ENCODE assay signal across 8 cellular contexts in the genomic region with DNA sequence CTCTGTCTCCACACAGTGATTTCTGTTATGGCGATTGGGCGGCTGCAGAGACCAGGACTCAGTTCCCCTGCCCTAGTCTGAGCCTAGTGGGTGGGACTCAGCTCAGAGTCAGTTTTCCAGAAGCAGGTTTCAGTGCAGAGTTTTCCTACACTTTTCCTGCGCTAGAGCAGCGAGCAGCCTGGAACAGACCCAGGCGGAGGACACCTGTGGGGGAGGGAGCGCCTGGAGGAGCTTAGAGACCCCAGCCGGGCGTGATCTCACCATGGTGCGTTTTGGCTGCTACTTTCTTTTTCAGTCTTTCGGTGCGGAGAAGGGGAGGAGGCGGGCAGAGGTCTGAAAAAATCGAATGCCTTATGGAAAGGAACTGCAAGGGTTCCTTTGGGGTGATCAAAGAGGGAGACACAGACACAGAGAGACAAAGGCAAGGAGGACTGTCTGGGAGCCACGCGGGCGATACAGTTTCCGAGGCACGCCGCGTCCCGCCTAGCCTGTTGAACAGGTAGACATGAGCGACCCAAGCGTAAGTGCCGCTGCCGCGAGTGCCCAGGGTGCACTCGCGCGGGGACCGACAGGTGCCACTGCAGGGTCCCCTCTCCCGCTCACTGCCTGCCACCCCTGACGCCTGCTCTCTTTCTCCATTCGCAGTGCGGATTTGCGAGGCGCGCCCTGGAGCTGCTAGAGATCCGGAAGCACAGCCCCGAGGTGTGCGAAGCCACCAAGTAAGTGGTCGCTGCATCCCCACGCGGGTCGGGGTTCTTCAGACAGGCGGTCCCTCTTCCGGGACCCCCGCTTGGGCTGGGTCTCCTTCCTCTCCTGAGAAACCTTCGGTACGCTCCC. TPM values are rescaled to one million over a fixed set of nuclear protein-coding genes. Genes with fewer than 3 reads are reported as not detected.
DNase-seq lines count a peak whose midpoint lies in the region; ATAC-seq, FAIRE-seq and TF ChIP-seq lines count a peak whose summit lies in the region.

Gene GUCY1A1, plus strand, starts transcription at position 148 of the 837 bp plus-strand sequence. CDS start 30,020 bp downstream, outside the sequence.

- H3K36me3 ChIP-seq in Karpas-422 (ENCODE audit: insufficient read depth, low read length) (peaks cover 3% of the 10 kb centered on the region; the same call in 1 of the 2 replicates), neutrophil (no peaks in the 10 kb centered on the region)

- H3K9me2 ChIP-seq in Karpas-422 (replicated peaks; ENCODE audit: insufficient read depth, low read length) = no peaks in the 10 kb centered on the region

- FAIRE-seq in RCC 7860 (lab: Jason Lieb, UNC) = no peak

- H3K4me2 ChIP-seq in Karpas-422 (ENCODE audit: low read depth, low read length, poor library complexity, severe bottlenecking) = peak within 1 kb of the TSS; percentile 34

- H4K20me1 ChIP-seq in Karpas-422 (ENCODE audit: insufficient read depth, low read depth, low read length) = no peaks in the 10 kb centered on the region

- H3K4me1 ChIP-seq in Karpas-422 (ENCODE audit: low read length) (peaks cover 52% of the 10 kb centered on the region), neutrophil (ENCODE audit: control insufficient read depth in 1 of 2, insufficient read depth in 1 of 2, low read depth in 1 of 2, low read length in 1 of 2) (peaks cover 14 to 15% of the 10 kb centered on the region in 2 experiments)

- no peak for TF ChIP-seq CTCF in neutrophil (IDR thresholded peaks at IDR 0.05)

- intact Hi-C loops in Right ventricle myocardium superior (cut with DNase I) = loop anchor here (5.0 to 10.0 kb wide), 2 partner anchors 115 to 122 kb away; no protein-coding TSS in a partner anchor

- H3K9me3 ChIP-seq in Karpas-422 (ENCODE audit: low read length) (no peaks in the 10 kb centered on the region), neutrophil (no peaks in the 10 kb centered on the region)

- H2AFZ ChIP-seq in Karpas-422 (ENCODE audit: low read length) = peak within 1 kb of the TSS; percentile 36

- H3K27me3 ChIP-seq in Karpas-422 (ENCODE audit: low read length) (no peaks in the 10 kb centered on the region), neutrophil (peaks cover 59% of the 10 kb centered on the region)

- H3K9ac ChIP-seq in Karpas-422 (ENCODE audit: low read length) = peak within 1 kb of the TSS; percentile 35

- H3K4me3 ChIP-seq in Karpas-422 (ENCODE audit: low read length) (peak within 1 kb of the TSS; percentile 10; the same call in 1 of the 2 replicates), neutrophil (ENCODE audit: low read depth in 1 of 2, low read length in 1 of 2) (peak within 1 kb of the TSS; percentile 6 to 44)

- no peaks in the 10 kb centered on the region for H3K79me2 ChIP-seq in Karpas-422 (ENCODE audit: low read length)

- H3K27ac ChIP-seq in Karpas-422 (ENCODE audit: low read length) (peak within 1 kb of the TSS; percentile 81), neutrophil (no peak within 1 kb of the TSS)

- DNase-seq in GM03348 (ENCODE audit: low spot score) (peak; percentile 8), Karpas-422 (no peak), Right ventricle myocardium superior (peak; percentile 74), RCC 7860 (ENCODE audit: low spot score) (no peak), NCI-H2107 (lab: John Stamatoyannopoulos, UW) (no peak)
- DNase-seq in activated naive CD4-positive, alpha-beta T cell treated with anti-CD3 and anti-CD28 coated beads, Interleukin-2, amount 50 U/mL, for 16 hours = peak; percentile 10

- ATAC-seq in GM21526 (IDR thresholded peaks at IDR 0.05; ENCODE audit: low FRiP score, unreplicated experiment) (peak; percentile 53), Right ventricle myocardium superior (ENCODE audit: poor library complexity) (peak; percentile 71)

RNA-seq across cellular contexts. Expression of gene GUCY1A1, which starts in this region (rescaled TPM):
- total RNA-seq in Karpas-422 (2014; rRNA removed; shearing (Covaris generic); ENCODE audit: low replicate concordance) = 3.0 and 6.1 TPM in 2 replicates
- 82.5 TPM for total RNA-seq in Right ventricle myocardium superior

Comparison
In these comparisons a context has a peak if more than half of its experiments do, and no peak if none do; other contexts are left out.
1. RNA of gene GUCY1A1 (total RNA-seq): 82.5 TPM in Right ventricle myocardium superior (single experiment); 3.0 to 6.1 TPM in Karpas-422; every median in the first group is over 10 times any median in the second.
2. DNase-seq: peak in GM03348 (single experiment), activated naive CD4-positive, alpha-beta T cell treated with anti-CD3 and anti-CD28 coated beads, Interleukin-2, amount 50 U/mL, for 16 hours (single experiment) and Right ventricle myocardium superior (single experiment); none in Karpas-422 (single experiment), RCC 7860 (single experiment) and NCI-H2107 (single experiment).